In genomic region chr22:50305393-50305657, GRCh38 we compare ENCODE assay signal across 7 cellular contexts. TPM values are rescaled to one million over a fixed set of nuclear protein-coding genes. Genes with fewer than 3 reads are reported as not detected.
DNase-seq lines count a peak whose midpoint lies in the region; ATAC-seq and TF ChIP-seq lines count a peak whose summit lies in the region.
"Had no signal": no experiment of that assay in that cellular context is flagged by ENCODE, and none has a peak within 500 bp of the region (broad histone marks: within the 10 kb centered on the region; RNA-seq: fewer than 3 reads in every experiment).

No MANE protein-coding gene starts in this region.

- DNase-seq in retinal pigment epithelial cell (ENCODE audit: low read depth) (no peak), immature natural killer cell (no peak)
- DNase-seq: activated T-cell treated with anti-CD3 and anti-CD28 coated beads, Interleukin-2, amount 50 U/mL, for 48 hours had no signal

- H3K36me3 ChIP-seq in HEK293 (ENCODE audit: control insufficient read depth in 2 of 2, insufficient read depth in 1 of 2, low read length in 2 of 2) (peaks cover 0 to 38% of the 10 kb centered on the region in 2 experiments; a peak in 1 of 3 replicates), duodenal mucosa (ENCODE audit: control insufficient read depth in 1 of 2, insufficient read depth in 2 of 2, low read length in 2 of 2) (no peaks in the 10 kb centered on the region)

- CTCF ChIA-PET in HEK293 (lab: Yijun Ruan, JAX): interaction anchor here (1.1 to 2.5 kb wide), 8 partner anchors 9 to 42 kb away, joined by 3 to 18 read pairs (median 4); partner anchors contain the start of gene DENND6B

- no peaks in the 10 kb centered on the region for H3K9me3 ChIP-seq in HEK293 (ENCODE audit: control insufficient read depth, insufficient read depth, low read depth, low read length)
- H3K9me3 ChIP-seq in duodenal mucosa (ENCODE audit: control insufficient read depth in 1 of 2, low read length in 2 of 2): no peaks in the 10 kb centered on the region

- peak overlapping the region; percentile 89 for H3K4me3 ChIP-seq in HEK293 (ENCODE audit: low read depth, low read length)
- peak overlapping the region; percentile 83 to 86 for H3K4me3 ChIP-seq in duodenal mucosa (ENCODE audit: low read depth in 1 of 2, low read length in 2 of 2)
- H3K4me3 ChIP-seq in retinal pigment epithelial cell (ENCODE audit: low read length): peak overlapping the region; percentile 84

- H3K9ac ChIP-seq in duodenal mucosa (ENCODE audit: low read depth in 1 of 2, low read length in 2 of 2): peak overlapping the region; percentile 82

- H3K9me3 Mint-ChIP-seq in immature natural killer cell: no peaks in the 10 kb centered on the region

- POLR2A ChIA-PET in HEK293 (lab: Yijun Ruan, JAX): interaction anchor here (1.1 to 4.7 kb wide), 12 partner anchors 8 to 203 kb away, joined by 3 to 37 read pairs (median 6); partner anchors contain the start of genes DENND6B, HDAC10, MAPK12 and NCAPH2

- H3K4me1 Mint-ChIP-seq in immature natural killer cell: peaks cover 0 to 3% of the 10 kb centered on the region in 2 donors

- H3K27ac ChIP-seq in HEK293 (ENCODE audit: extremely low read depth, low read depth, low read length) (peak overlapping the region; percentile 98), duodenal mucosa (ENCODE audit: low read depth, low read length) (peak overlapping the region; percentile 91)

- peaks cover 21% of the 10 kb centered on the region for H3K4me1 ChIP-seq in HEK293 (ENCODE audit: control insufficient read depth, insufficient read depth, low read length)
- H3K4me1 ChIP-seq in duodenal mucosa (ENCODE audit: control insufficient read depth in 1 of 2, insufficient read depth in 2 of 2, low read length in 2 of 2): peaks cover 53 to 77% of the 10 kb centered on the region in 2 donors

- no peak overlapping the region for H3K27ac Mint-ChIP-seq in immature natural killer cell

- no peaks in the 10 kb centered on the region for H3K36me3 Mint-ChIP-seq in immature natural killer cell

- TF ChIP-seq CTCF in HEK293 (tag by site-specific recombination; IDR thresholded peaks at IDR 0.05) (no peak), retinal pigment epithelial cell (conservative IDR thresholded peaks at IDR 0.05; ENCODE audit: low read depth, low read length) (no peak)

- H3K27me3 ChIP-seq in duodenal mucosa (ENCODE audit: control insufficient read depth in 1 of 2, insufficient read depth in 2 of 2, low read length in 2 of 2): no peaks in the 10 kb centered on the region

- ATAC-seq in HG03280 (IDR thresholded peaks at IDR 0.05; ENCODE audit: unreplicated experiment) (no peak), HG02623 (IDR thresholded peaks at IDR 0.05; ENCODE audit: unreplicated experiment) (no peak)

- peaks cover 2 to 6% (median 3%) of the 10 kb centered on the region in 3 donors for H3K27me3 Mint-ChIP-seq in immature natural killer cell (ENCODE audit: low read depth in 3 of 3)

- H3K4me3 Mint-ChIP-seq in immature natural killer cell: no peak overlapping the region

TF ChIP-seq in HEK293, 187 proteins besides CTCF, POLR2A, EP300 and RAD21:
- TF ChIP-seq ZNF280D (tag by site-specific recombination; IDR thresholded peaks at IDR 0.05) (no peak), ZNF155 (tag by site-specific recombination; IDR thresholded peaks at IDR 0.05) (no peak), ZNF223 (tag by site-specific recombination; IDR thresholded peaks at IDR 0.05) (peak; percentile 61; the same call in 1 of the 2 replicates), ZNF169 (tag by site-specific recombination; IDR thresholded peaks at IDR 0.05) (no peak), ZBTB26 (tag by site-specific recombination; optimal IDR thresholded peaks at IDR 0.05) (no peak), SALL2 (tag by site-specific recombination; IDR thresholded peaks at IDR 0.05; ENCODE audit: borderline replicate concordance) (no peak), ZBTB17 (tag by site-specific recombination; IDR thresholded peaks at IDR 0.05) (no peak), KLF17 (tag by site-specific recombination; IDR thresholded peaks at IDR 0.05) (peak; percentile 87), ZNF416 (tag by site-specific recombination; IDR thresholded peaks at IDR 0.05) (no peak), ZNF302 (tag by site-specific recombination; IDR thresholded peaks at IDR 0.05; ENCODE audit: low read depth) (no peak), ZNF560 (tag by site-specific recombination; IDR thresholded peaks at IDR 0.05; ENCODE audit: borderline replicate concordance) (no peak), ZNF747 (tag by site-specific recombination; IDR thresholded peaks at IDR 0.05) (no peak), ZNF362 (tag by site-specific recombination; IDR thresholded peaks at IDR 0.05) (no peak), PRDM1 (tag by site-specific recombination; IDR thresholded peaks at IDR 0.05) (no peak), ZBTB21 (tag by site-specific recombination; IDR thresholded peaks at IDR 0.05) (no peak)
TF ChIP-seq in HEK293: peak in this region for 2.

RNA-seq across cellular contexts. Expression of gene PLXNB2, which starts 2.1 kb away (rescaled TPM):
- 1 to 10 TPM in 2 of 3 donors, not detected in 1; 1.1 to 1.6 TPM for polyA plus RNA-seq in immature natural killer cell

RNA-seq across cellular contexts. Expression of gene DENND6B, which starts 21.5 kb away (rescaled TPM):
- polyA plus RNA-seq in immature natural killer cell: under 1 TPM in 2 of 3 donors, not detected in 1; 0.23 to 0.34 TPM

RNA-seq across cellular contexts. Expression of gene MAPK11, which starts 35.1 kb away (rescaled TPM):
- under 1 TPM in 2 of 3 donors, not detected in 1; 0.12 to 0.22 TPM for polyA plus RNA-seq in immature natural killer cell

RNA-seq across cellular contexts. Expression of gene PPP6R2, which starts 37.8 kb away (rescaled TPM):
- polyA plus RNA-seq in immature natural killer cell: 10 to 100 TPM; 13.5 to 43.5 (median 19.6) TPM

RNA-seq across cellular contexts. Expression of gene MAPK12, which starts 43.8 kb away (rescaled TPM):
- polyA plus RNA-seq in immature natural killer cell: under 1 TPM in 2 of 3 donors, not detected in 1; 0.13 to 0.31 TPM
